In genomic region chr9:129412814-129413536, GRCh38 we compare ENCODE assay signal across 8 cellular contexts.
DNase-seq lines count a peak whose midpoint lies in the region; ATAC-seq, FAIRE-seq and TF ChIP-seq lines count a peak whose summit lies in the region.

No MANE protein-coding gene starts in this region.

- H3K27ac ChIP-seq in IMR-90 (ENCODE audit: insufficient read depth, low read length), result peak overlapping the region; percentile 99

- H2BK5ac ChIP-seq in IMR-90 (ENCODE audit: low read depth, low read length, poor library complexity, severe bottlenecking), result peak overlapping the region; percentile 96

- H2BK20ac ChIP-seq in IMR-90 (ENCODE audit: low read depth, low read length), result peak overlapping the region; percentile 96

- peaks cover 24% of the 10 kb centered on the region for H3K4me1 Mint-ChIP-seq in T-helper 1 cell treated with Interleukin-12 subunit alpha and Interleukin-12 subunit beta and Interleukin-4 antibody, amounts not matched to agents 30 μg/mL and 1 μg/mL, for 36 hours (ENCODE audit: low read depth)

- H4K8ac ChIP-seq in IMR-90 (ENCODE audit: low read depth in 2 of 2, low read length in 2 of 2), result peak overlapping the region; percentile 89 to 100

- no TSS peak for BruUV-seq in IMR-90 (replicated peaks; lab: Mats Ljungman, UMichigan)

- H2BK120ac ChIP-seq in IMR-90 (ENCODE audit: low read depth, low read length), result peak overlapping the region; percentile 92

- peak overlapping the region; percentile 89 for H3K23ac ChIP-seq in IMR-90 (ENCODE audit: low read depth, low read length)

- ATAC-seq in GM21515 (IDR thresholded peaks at IDR 0.05; ENCODE audit: unreplicated experiment), result peak; percentile 18
- peak; percentile 48 for ATAC-seq in IMR-90 (ENCODE audit: low read depth)

- H2AFZ ChIP-seq in IMR-90 (replicated peaks; ENCODE audit: low read length, poor library complexity), result peak overlapping the region; percentile 90

- H3K79me1 ChIP-seq in IMR-90 (ENCODE audit: low read depth in 1 of 2, low read length in 2 of 2), result no peaks in the 10 kb centered on the region; a peak in 1 of 4 replicates

- peak overlapping the region; percentile 96 for H4K91ac ChIP-seq in IMR-90 (ENCODE audit: insufficient read depth, low read depth, low read length)

- peak overlapping the region; percentile 99 for H2AK9ac ChIP-seq in IMR-90 (replicated peaks; ENCODE audit: low read depth, low read length, poor library complexity)

- TF ChIP-seq POLR2A in IMR-90 (IDR thresholded peaks at IDR 0.05; ENCODE audit: low read depth, low read length), result peak; percentile 78

- CTCF ChIA-PET in IMR-90 (lab: Yijun Ruan, JAX), result no interaction called here

- no peaks in the 10 kb centered on the region; the same call in 1 of the 2 replicates for H3K9me3 ChIP-seq in IMR-90 (ENCODE audit: control insufficient read depth, insufficient read depth, low read length)
- no peaks in the 10 kb centered on the region for H3K9me3 ChIP-seq in skeletal muscle satellite cell (replicated peaks; ENCODE audit: low read length)

- H3K9ac ChIP-seq in IMR-90 (ENCODE audit: low read depth, low read length), result peak overlapping the region; percentile 61
- H3K9ac ChIP-seq in skeletal muscle satellite cell (ENCODE audit: low read depth, low read length), result peak overlapping the region; percentile 97

- H3K4me2 ChIP-seq in IMR-90 (ENCODE audit: low read depth, low read length) (peak overlapping the region; percentile 32), skeletal muscle satellite cell (ENCODE audit: low read length) (peak overlapping the region; percentile 66)

- intact Hi-C loops in IMR-90 (cut with micrococcal nuclease), result loop anchor here (2.0 kb wide), 2 partner anchors 70 to 238 kb away; no protein-coding TSS in a partner anchor

- H3K18ac ChIP-seq in IMR-90 (ENCODE audit: low read depth, low read length), result peak overlapping the region; percentile 40

- H2AK5ac ChIP-seq in IMR-90 (ENCODE audit: low read depth, low read length), result peak overlapping the region; percentile 98

- H3K14ac ChIP-seq in IMR-90 (replicated peaks; ENCODE audit: low read depth, low read length), result peak overlapping the region; percentile 68

- H3K4me1 ChIP-seq in IMR-90 (ENCODE audit: control insufficient read depth, insufficient read depth, low read length), result peaks cover 21% of the 10 kb centered on the region
- peaks cover 22% of the 10 kb centered on the region for H3K4me1 ChIP-seq in skeletal muscle satellite cell (ENCODE audit: control insufficient read depth, insufficient read depth, low read length)

- TF ChIP-seq CTCF in IMR-90 (conservative IDR thresholded peaks at IDR 0.05; ENCODE audit: low read depth, low read length) (no peak), bronchial epithelial cell (IDR thresholded peaks at IDR 0.05; ENCODE audit: insufficient read depth, low read length, severe bottlenecking) (no peak)

- H3K36me3 Mint-ChIP-seq in T-helper 1 cell treated with Interleukin-12 subunit alpha and Interleukin-12 subunit beta and Interleukin-4 antibody, amounts not matched to agents 30 μg/mL and 1 μg/mL, for 36 hours (ENCODE audit: low read depth), result peaks cover 11% of the 10 kb centered on the region

- peak overlapping the region; percentile 95 for H4K5ac ChIP-seq in IMR-90 (ENCODE audit: low read depth, low read length)

- in situ Hi-C loops in Caki2 (cut with HindIII; ENCODE audit: low pct_unique_long_range_greater_than_20kb, low sequenced_read_pairs), result no loop called here
- in situ Hi-C loops in IMR-90 (cut with MboI; ENCODE audit: low sequenced_read_pairs), result no loop called here

- H4K20me1 ChIP-seq in IMR-90 (ENCODE audit: insufficient read depth, low read length), result no peaks in the 10 kb centered on the region

- peak overlapping the region; percentile 62 for H3K4me3 Mint-ChIP-seq in T-helper 1 cell treated with Interleukin-12 subunit alpha and Interleukin-12 subunit beta and Interleukin-4 antibody, amounts not matched to agents 30 μg/mL and 1 μg/mL, for 36 hours

- H3K27me3 Mint-ChIP-seq in T-helper 1 cell treated with Interleukin-12 subunit alpha and Interleukin-12 subunit beta and Interleukin-4 antibody, amounts not matched to agents 30 μg/mL and 1 μg/mL, for 36 hours (ENCODE audit: low read depth), result no peaks in the 10 kb centered on the region

- no peaks in the 10 kb centered on the region for H3K36me3 ChIP-seq in IMR-90 (ENCODE audit: control insufficient read depth, insufficient read depth, low read length)
- no peaks in the 10 kb centered on the region for H3K36me3 ChIP-seq in bronchial epithelial cell (ENCODE audit: control insufficient read depth, insufficient read depth, low read length)
- H3K36me3 ChIP-seq in skeletal muscle satellite cell (ENCODE audit: insufficient read depth, low read length), result no peaks in the 10 kb centered on the region

- H2BK15ac ChIP-seq in IMR-90 (ENCODE audit: low read depth, low read length), result peak overlapping the region; percentile 94; the same call in 2 of the 3 replicates

- dilution Hi-C loops in IMR-90 (cut with HindIII; ENCODE audit: low sequenced_read_pairs, unreplicated experiment), result no loop called here

- peaks cover 16% of the 10 kb centered on the region for H3K9me1 ChIP-seq in IMR-90 (ENCODE audit: insufficient read depth, low read length)

- no peak for FAIRE-seq in bronchial epithelial cell (lab: Jason Lieb, UNC)

- WGBS in IMR-90 (ENCODE audit: extremely low coverage in 2 of 2, insufficient read length in 1 of 2), 2 experiments, result 7% methylated on average over 12 of the region's 49 CpGs; no CpG with 5 or more reads in 1 of the 2 experiments

- H3K4ac ChIP-seq in IMR-90 (ENCODE audit: low read depth, low read length), result peak overlapping the region; percentile 77

- H3K27me3 ChIP-seq in IMR-90 (ENCODE audit: control insufficient read depth, insufficient read depth, low read length) (no peaks in the 10 kb centered on the region), bronchial epithelial cell (ENCODE audit: control insufficient read depth, insufficient read depth, low read length) (no peaks in the 10 kb centered on the region), skeletal muscle satellite cell (ENCODE audit: control insufficient read depth, insufficient read depth, low read length) (no peaks in the 10 kb centered on the region)

- POLR2A ChIA-PET in IMR-90 (lab: Charles Lee; ENCODE audit: unreplicated experiment), result interaction anchor here (0.9 kb wide), 1 partner anchor 273 kb away, joined by 4 read pairs; no protein-coding TSS in a partner anchor

- H3K27ac Mint-ChIP-seq in T-helper 1 cell treated with Interleukin-12 subunit alpha and Interleukin-12 subunit beta and Interleukin-4 antibody, amounts not matched to agents 30 μg/mL and 1 μg/mL, for 36 hours, result peak overlapping the region; percentile 93

- DNase-seq in Caki2 (ENCODE audit: low read depth) (peak; percentile 67), IMR-90 (peak; percentile 78), bronchial epithelial cell (ENCODE audit: low read depth) (peak; percentile 63), iris pigment epithelial cell (ENCODE audit: low read depth) (peak; percentile 75), NCI-H1694 treated with DMSO at 0.1 percent for 48 hours (lab: John Stamatoyannopoulos, UW) (no peak)

- H3K4me3 ChIP-seq in IMR-90 (ENCODE audit: insufficient read depth, low read depth, low read length), result peak overlapping the region; percentile 16
- H3K4me3 ChIP-seq in bronchial epithelial cell (ENCODE audit: low read depth, low read length), result peak overlapping the region; percentile 53
- H3K4me3 ChIP-seq in skeletal muscle satellite cell (ENCODE audit: low read length), result peak overlapping the region; percentile 52

- peak overlapping the region; percentile 79 for H3K56ac ChIP-seq in IMR-90 (ENCODE audit: extremely low read depth, insufficient read depth, low read length)

- H3K9me3 Mint-ChIP-seq in T-helper 1 cell treated with Interleukin-12 subunit alpha and Interleukin-12 subunit beta and Interleukin-4 antibody, amounts not matched to agents 30 μg/mL and 1 μg/mL, for 36 hours, result peaks cover 13% of the 10 kb centered on the region

- 0 out of 2 replicates have a peak, but pooled peaks have one; percentile 9 for TF ChIP-seq RAD21 in IMR-90 (IDR thresholded peaks at IDR 0.05; ENCODE audit: low read length)

TF ChIP-seq in IMR-90, 13 proteins besides CTCF, POLR2A, EP300 and RAD21:
- TF ChIP-seq RFX5 (IDR thresholded peaks at IDR 0.05; ENCODE audit: low read depth, low read length) (no peak), RCOR1 (IDR thresholded peaks at IDR 0.05; ENCODE audit: insufficient replicate concordance, low read length) (no peak), MAZ (IDR thresholded peaks at IDR 0.05; ENCODE audit: borderline replicate concordance, low read depth, low read length) (0 out of 2 replicates have a peak, but pooled peaks have one; percentile 39), USF2 (IDR thresholded peaks at IDR 0.05; ENCODE audit: low read depth, low read length) (no peak)
